Comparison of ENCODE assay signal across 8 cellular contexts in genomic region chr5:149429839-149430721, GRCh38. TPM values are rescaled to one million over a fixed set of nuclear protein-coding genes. Genes with fewer than 3 reads are reported as not detected.
DNase-seq lines count a peak whose midpoint lies in the region; ATAC-seq, FAIRE-seq and TF ChIP-seq lines count a peak whose summit lies in the region.

No MANE protein-coding gene starts in this region.

- H3K4me3 ChIP-seq in BJ (ENCODE audit: low read depth, low read length) (no peak overlapping the region), epithelial cell of proximal tubule (ENCODE audit: low read depth, low read length) (no peak overlapping the region), MG63 (no peak overlapping the region)

- no peak overlapping the region for H3K27ac Mint-ChIP-seq in natural killer cell

- no peak for FAIRE-seq in frontal cortex (lab: Jason Lieb, UNC)

- DNase-seq in BJ (ENCODE audit: low read depth) (no peak), NOMO-1 treated with dmso at 0.1 percent for 144 hours (lab: John Stamatoyannopoulos, UW; ENCODE audit: unreplicated experiment) (peak; percentile 70), epithelial cell of proximal tubule (ENCODE audit: low read depth) (no peak), natural killer cell (no peak), frontal cortex (ENCODE audit: low spot score in 2 of 2) (no peak), NCI-H2227 treated with DMSO at 0.1 percent for 48 hours (lab: John Stamatoyannopoulos, UW) (no peak), MG63 (no peak)

- H3K36me3 Mint-ChIP-seq in natural killer cell, result no peaks in the 10 kb centered on the region

- peak; percentile 24 to 57 (median 37) for ATAC-seq in natural killer cell
- no peak for ATAC-seq in HG02623 (IDR thresholded peaks at IDR 0.05; ENCODE audit: unreplicated experiment)

- H3K36me3 ChIP-seq in BJ (ENCODE audit: control insufficient read depth, insufficient read depth, low read length) (peaks cover 45% of the 10 kb centered on the region), MG63 (no peaks in the 10 kb centered on the region)

- CTCF ChIA-PET in BJ (lab: Yijun Ruan, JAX), result interaction anchor here (1.2 to 9.3 kb wide), 8 partner anchors 9 to 189 kb away, joined by 3 to 257 read pairs (median 4); partner anchors contain the start of gene IL17B

- H3K4me3 Mint-ChIP-seq in natural killer cell, result no peak overlapping the region

- POLR2A ChIA-PET in BJ (lab: Charles Lee), result no interaction called here

- H3K9me3 Mint-ChIP-seq in natural killer cell, result no peaks in the 10 kb centered on the region

- peak; percentile 40 for TF ChIP-seq CTCF in BJ (IDR thresholded peaks at IDR 0.05; ENCODE audit: insufficient read depth, low read depth, low read length)
- peak; percentile 9 for TF ChIP-seq CTCF in epithelial cell of proximal tubule (conservative IDR thresholded peaks at IDR 0.05; ENCODE audit: low read depth, low read length)
- TF ChIP-seq CTCF in natural killer cell (IDR thresholded peaks at IDR 0.05), result no peak

- no peaks in the 10 kb centered on the region for H3K9me3 ChIP-seq in MG63

- H3K27me3 Mint-ChIP-seq in natural killer cell (ENCODE audit: low read depth in 2 of 2), result no peaks in the 10 kb centered on the region

- peaks cover 16 to 17% of the 10 kb centered on the region in 2 donors for H3K4me1 Mint-ChIP-seq in natural killer cell

- H3K27me3 ChIP-seq in BJ (ENCODE audit: control insufficient read depth, insufficient read depth, low read length) (no peaks in the 10 kb centered on the region), MG63 (no peaks in the 10 kb centered on the region)

- intact Hi-C loops in natural killer cell (cut with micrococcal nuclease), result no loop called here

RNA-seq across cellular contexts. Expression of gene IL17B, which starts 51.0 kb away (rescaled TPM):
- polyA plus RNA-seq in BJ (2011; rRNA removed), result 0.49 and 0.90 TPM in 2 replicates
- polyA minus RNA-seq in BJ (2011; rRNA and poly(A)+ RNA removed), result 0.93 and 1.1 TPM in 2 replicates
- total RNA-seq in epithelial cell of proximal tubule, result not detected in 2 replicates
- total RNA-seq in natural killer cell, result not detected
- not detected for total RNA-seq in frontal cortex
- total RNA-seq in MG63 (2014; rRNA removed; shearing (Covaris generic); ENCODE audit: low replicate concordance), result not detected in 2 replicates
